ENCODE assay signal across 9 cellular contexts in genomic region chr6:110618591-110619267, GRCh38.
DNase-seq lines count a peak whose midpoint lies in the region; ATAC-seq and TF ChIP-seq lines count a peak whose summit lies in the region.
"Had no signal": no experiment of that assay in that cellular context is flagged by ENCODE, and none has a peak within 500 bp of the region (broad histone marks: within the 10 kb centered on the region; RNA-seq: fewer than 3 reads in every experiment).

No MANE protein-coding gene starts in this region.

- no peak for ATAC-seq in GM21390 (IDR thresholded peaks at IDR 0.05; ENCODE audit: unreplicated experiment)

- DNase-seq in cardiac muscle cell (ENCODE audit: low read depth in 1 of 2, low spot score in 1 of 2) = peak in 1 of 2 donors; percentile 28
- no peak for DNase-seq in right atrium auricular region (ENCODE audit: low spot score)
- DNase-seq in iPS-NIHi11 (ENCODE audit: low spot score) = peak; percentile 62
- no peak for DNase-seq in NCI-H146 (lab: John Stamatoyannopoulos, UW)
- DNase-seq in coronary artery (ENCODE audit: low spot score) = no peak
- no peak for DNase-seq in NCI-H345 treated with DMSO at 0.1 percent for 48 hours (lab: John Stamatoyannopoulos, UW; ENCODE audit: unreplicated experiment)
- DNase-seq: activated T-cell treated with anti-CD3 and anti-CD28 coated beads, Interleukin-2, amount 50 U/mL, for 48 hours had no signal

- H3K9me3 ChIP-seq in cardiac muscle cell (ENCODE audit: low read depth) = no peaks in the 10 kb centered on the region
- no peaks in the 10 kb centered on the region for H3K9me3 ChIP-seq in right atrium auricular region

- H3K36me3 ChIP-seq in cardiac muscle cell (peaks cover 2% of the 10 kb centered on the region), right atrium auricular region (no peaks in the 10 kb centered on the region)

- H3K4me3 ChIP-seq in cardiac muscle cell = no peak overlapping the region
- no peak overlapping the region for H3K4me3 ChIP-seq in right atrium auricular region
- H3K4me3 ChIP-seq in coronary artery = no peak overlapping the region

- TF ChIP-seq CTCF in cardiac muscle cell (IDR thresholded peaks at IDR 0.05; ENCODE audit: low read depth, low read length) (peak; percentile 15), right atrium auricular region (IDR thresholded peaks at IDR 0.05) (peak in 1 of 2 donors; percentile 54), VCaP (conservative IDR thresholded peaks at IDR 0.05) (peak; percentile 72), coronary artery (IDR thresholded peaks at IDR 0.05) (no peak)

- peaks cover 16% of the 10 kb centered on the region for H3K4me1 ChIP-seq in cardiac muscle cell (ENCODE audit: low read depth)
- peaks cover 0 to 18% of the 10 kb centered on the region in 2 donors for H3K4me1 ChIP-seq in right atrium auricular region

- H3K27ac ChIP-seq in cardiac muscle cell (peak overlapping the region; percentile 38), right atrium auricular region (no peak overlapping the region), VCaP (peak overlapping the region; percentile 99), coronary artery (no peak overlapping the region)

- H3K27me3 ChIP-seq in cardiac muscle cell (no peaks in the 10 kb centered on the region), right atrium auricular region (no peaks in the 10 kb centered on the region)

Comparison
In these comparisons a context has a peak if more than half of its experiments do, and no peak if none do; other contexts are left out.
1. H3K27ac ChIP-seq: peak in cardiac muscle cell (single experiment) and VCaP (single experiment); none in right atrium auricular region (0 of 2) and coronary artery (0 of 2).